ENCODE assay signal across 21 cellular contexts in genomic region chr10:17795088-17795487, GRCh38. TPM values are rescaled to one million over a fixed set of nuclear protein-coding genes. Genes with fewer than 3 reads are reported as not detected.
"Had no signal": no experiment of that assay in that cellular context is flagged by ENCODE, and none has a peak within 500 bp of the region (broad histone marks: within the 10 kb centered on the region; RNA-seq: fewer than 3 reads in every experiment).

No MANE protein-coding gene starts in this region.

- H3K36me3 ChIP-seq: esophagus muscularis mucosa, gastrocnemius medialis, heart right ventricle, left ventricle myocardium inferior, tibial nerve had no signal

- H3K9me3 Mint-ChIP-seq: naive thymus-derived CD4-positive, alpha-beta T cell; stimulated activated naive B cell treated with anti-CD40 and anti-IgM and Interleukin-4, amounts not matched to agents 10 μg/mL and 1 μg/mL and 100 μg/mL, for 72 hours; stimulated activated naive CD8-positive, alpha-beta T cell treated with anti-CD3 and anti-CD28 coated beads, Interleukin-15, amount 100 ng/mL, for 72 hours had no signal

- DNase-seq: dorsolateral prefrontal cortex; effector memory CD4-positive, alpha-beta T cell; gastrocnemius medialis; heart right ventricle; left ventricle myocardium inferior; mesenchymal stem cell; midbrain; naive thymus-derived CD4-positive, alpha-beta T cell; nephron progenitor cell; stimulated activated CD4-positive, alpha-beta T cell treated with anti-CD3 and anti-CD28 coated beads, Interleukin-2, amount 100 ng/mL, for 24 hours; stimulated activated CD4-positive, alpha-beta T cell treated with anti-CD3 and anti-CD28 coated beads, Interleukin-4, amount 100 ng/mL, for 4 hours; stimulated activated naive B cell treated with anti-CD40 and anti-IgM and Interleukin-4, amounts not matched to agents 10 μg/mL and 1 μg/mL and 100 μg/mL, for 72 hours; stimulated activated naive CD8-positive, alpha-beta T cell treated with anti-CD3 and anti-CD28 coated beads, Interleukin-15, amount 100 ng/mL, for 72 hours; testis had no signal

- H3K27ac Mint-ChIP-seq: naive thymus-derived CD4-positive, alpha-beta T cell; nephron progenitor cell; stimulated activated naive B cell treated with anti-CD40 and anti-IgM and Interleukin-4, amounts not matched to agents 10 μg/mL and 1 μg/mL and 100 μg/mL, for 72 hours; stimulated activated naive CD8-positive, alpha-beta T cell treated with anti-CD3 and anti-CD28 coated beads, Interleukin-15, amount 100 ng/mL, for 72 hours had no signal

- H3K27me3 ChIP-seq: dorsolateral prefrontal cortex, esophagus muscularis mucosa, gastrocnemius medialis, heart right ventricle, testis, tibial nerve had no signal

- ATAC-seq: gastrocnemius medialis; heart right ventricle; naive thymus-derived CD4-positive, alpha-beta T cell; sciatic nerve; stimulated activated naive B cell treated with anti-CD40 and anti-IgM and Interleukin-4, amounts not matched to agents 10 μg/mL and 1 μg/mL and 100 μg/mL, for 72 hours; stimulated activated naive CD8-positive, alpha-beta T cell treated with anti-CD3 and anti-CD28 coated beads, Interleukin-15, amount 100 ng/mL, for 72 hours had no signal

- H3K9me3 ChIP-seq: esophagus muscularis mucosa, gastrocnemius medialis, heart right ventricle, left ventricle myocardium inferior, testis, tibial nerve had no signal

- H3K27me3 Mint-ChIP-seq: naive thymus-derived CD4-positive, alpha-beta T cell; stimulated activated naive B cell treated with anti-CD40 and anti-IgM and Interleukin-4, amounts not matched to agents 10 μg/mL and 1 μg/mL and 100 μg/mL, for 72 hours; stimulated activated naive CD8-positive, alpha-beta T cell treated with anti-CD3 and anti-CD28 coated beads, Interleukin-15, amount 100 ng/mL, for 72 hours had no signal

- H3K4me1 Mint-ChIP-seq: nephron progenitor cell had no signal

- H3K27ac ChIP-seq: dorsolateral prefrontal cortex, epithelial cell of prostate, esophagus muscularis mucosa, gastrocnemius medialis, heart right ventricle, left ventricle myocardium inferior, testis, tibial nerve had no signal

- H3K36me3 Mint-ChIP-seq: naive thymus-derived CD4-positive, alpha-beta T cell; stimulated activated naive B cell treated with anti-CD40 and anti-IgM and Interleukin-4, amounts not matched to agents 10 μg/mL and 1 μg/mL and 100 μg/mL, for 72 hours had no signal

- H3K4me3 ChIP-seq: dorsolateral prefrontal cortex, esophagus muscularis mucosa, gastrocnemius medialis, heart right ventricle, left ventricle myocardium inferior, lung, testis, tibial nerve had no signal

- FAIRE-seq: endometrium, keratinocyte had no signal

- H3K4me1 ChIP-seq: esophagus muscularis mucosa, gastrocnemius medialis, left ventricle myocardium inferior, testis had no signal

- H3K4me3 Mint-ChIP-seq: naive thymus-derived CD4-positive, alpha-beta T cell; nephron progenitor cell; stimulated activated naive B cell treated with anti-CD40 and anti-IgM and Interleukin-4, amounts not matched to agents 10 μg/mL and 1 μg/mL and 100 μg/mL, for 72 hours; stimulated activated naive CD8-positive, alpha-beta T cell treated with anti-CD3 and anti-CD28 coated beads, Interleukin-15, amount 100 ng/mL, for 72 hours had no signal

RNA-seq across cellular contexts. Expression of gene MRC1, which starts 14.1 kb away (rescaled TPM):
- polyA plus RNA-seq: naive thymus-derived CD4-positive, alpha-beta T cell had no signal
